In the genomic region with DNA sequence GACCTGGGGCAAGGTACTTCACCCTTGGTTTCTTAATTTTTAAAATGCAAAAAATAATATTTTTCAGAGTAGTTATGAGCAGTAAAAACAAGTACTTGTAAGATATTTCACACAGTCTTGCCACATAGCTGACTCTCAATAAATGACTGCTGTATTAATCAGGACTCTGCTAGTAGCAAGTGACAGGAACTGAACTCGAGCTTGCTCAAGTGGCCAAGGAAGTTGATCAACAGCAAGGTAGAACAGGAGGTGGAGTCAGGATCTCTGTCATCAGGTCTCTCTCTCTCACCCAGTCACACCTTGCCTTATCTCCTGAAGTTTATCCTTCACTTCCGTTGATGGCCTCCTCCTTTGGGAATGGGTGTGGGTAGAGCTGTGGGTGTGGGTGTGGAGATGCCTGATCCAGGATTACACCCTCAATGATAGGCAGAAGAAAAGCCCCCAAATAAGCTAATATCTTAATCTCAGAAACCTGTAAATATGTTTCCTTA, we compare ENCODE assay signal across 35 cellular contexts.
"Had no signal": no experiment of that assay in that cellular context is flagged by ENCODE, and none has a peak within 500 bp of the region (broad histone marks: within the 10 kb centered on the region; RNA-seq: fewer than 3 reads in every experiment).

No MANE protein-coding gene starts in this region.

- H3K4me2 ChIP-seq: smooth muscle cell had no signal

- H3K4me3 ChIP-seq: adrenal gland, ascending aorta, esophagus squamous epithelium, heart right ventricle, left ventricle myocardium inferior, lung, pancreas, psoas muscle, sigmoid colon, smooth muscle cell, suprapubic skin, tibial artery, upper lobe of right lung had no signal

- H3K4me1 ChIP-seq: adrenal gland, ascending aorta, esophagus squamous epithelium, heart right ventricle, left ventricle myocardium inferior, pancreas, psoas muscle, sigmoid colon, suprapubic skin, tibial artery, upper lobe of right lung had no signal

- H3K4me3 Mint-ChIP-seq: activated CD4-positive, alpha-beta T cell treated with anti-CD3 and anti-CD28 coated beads for 36 hours; activated naive CD4-positive, alpha-beta T cell treated with anti-CD3 and anti-CD28 coated beads for 36 hours; activated naive CD8-positive, alpha-beta T cell treated with anti-CD3 and anti-CD28 coated beads for 36 hours; activated T-helper 1 cell treated with anti-CD3 and anti-CD28 coated beads, Interleukin-12 subunit alpha, Interleukin-12 subunit beta, Interleukin-2, Interleukin-4 antibody, amounts not matched to agents 30 ng/mL and 10 ng/mL and 1 ng/mL, durations not matched to agents 14 hours and 24 hours and 36 hours; brain; effector memory CD8-positive, alpha-beta T cell; mesothelial cell of epicardium; naive thymus-derived CD4-positive, alpha-beta T cell; stimulated activated memory B cell treated with anti-CD40 and anti-IgM and Interleukin-4, amounts not matched to agents 10 μg/mL and 1 μg/mL and 100 μg/mL, for 72 hours; T-cell; T-helper 2 cell treated with Interferon-gamma antibody and Interleukin-4, amounts not matched to agents 5 μg/mL and 100 μg/mL, for 36 hours had no signal

- H3K9me3 ChIP-seq: adrenal gland, ascending aorta, esophagus squamous epithelium, pancreas, psoas muscle, sigmoid colon, suprapubic skin, upper lobe of right lung had no signal

- ATAC-seq: activated CD4-positive, alpha-beta T cell treated with anti-CD3 and anti-CD28 coated beads for 36 hours; effector memory CD8-positive, alpha-beta T cell; heart right ventricle; naive thymus-derived CD4-positive, alpha-beta T cell; pancreas; psoas muscle; stimulated activated memory B cell treated with anti-CD40 and anti-IgM and Interleukin-4, amounts not matched to agents 10 μg/mL and 1 μg/mL and 100 μg/mL, for 72 hours; T-cell; upper lobe of right lung had no signal

- H3K27me3 ChIP-seq: adrenal gland, ascending aorta, esophagus squamous epithelium, heart right ventricle, pancreas, sigmoid colon, suprapubic skin, tibial artery, upper lobe of right lung had no signal

- DNase-seq: activated CD4-positive, alpha-beta T cell treated with anti-CD3 and anti-CD28 coated beads for 36 hours; activated CD4-positive, CD25-positive, alpha-beta regulatory T cell; activated effector memory CD4-positive, alpha-beta T cell treated with anti-CD3 and anti-CD28 coated beads, Interleukin-2, amount 50 U/mL, for 16 hours; activated naive CD4-positive, alpha-beta T cell treated with anti-CD3 and anti-CD28 coated beads for 36 hours; activated naive CD8-positive, alpha-beta T cell treated with anti-CD3 and anti-CD28 coated beads for 36 hours; activated T-cell treated with anti-CD3 and anti-CD28 coated beads, Interleukin-2, amount 50 U/mL, for 1 hour; adrenal gland; caudate nucleus; cortex of kidney; effector memory CD8-positive, alpha-beta T cell; esophagus squamous epithelium; foreskin melanocyte; heart right ventricle; kidney glomerular epithelial cell; left ventricle myocardium inferior; naive thymus-derived CD4-positive, alpha-beta T cell; nucleus accumbens; pancreas; psoas muscle; sigmoid colon; stimulated activated CD4-positive, alpha-beta T cell treated with anti-CD3 and anti-CD28 coated beads, Interleukin-1b, Interleukin-23, amount 100 ng/mL, for 48 hours; stimulated activated CD4-positive, alpha-beta T cell treated with anti-CD3 and anti-CD28 coated beads, Interleukin-4, amount 100 ng/mL, for 4 hours; stimulated activated CD8-positive, alpha-beta memory T cell treated with anti-CD3 and anti-CD28 coated beads, Interleukin-4, amount 100 ng/mL, for 48 hours; T-cell; tibial artery; upper lobe of right lung had no signal

- H3K36me3 ChIP-seq: adrenal gland, ascending aorta, esophagus squamous epithelium, heart right ventricle, left ventricle myocardium inferior, pancreas, sigmoid colon, suprapubic skin, tibial artery, upper lobe of right lung had no signal

- H3K27ac ChIP-seq: adrenal gland, ascending aorta, esophagus squamous epithelium, heart right ventricle, left ventricle myocardium inferior, pancreas, psoas muscle, sigmoid colon, suprapubic skin, tibial artery, upper lobe of right lung had no signal

- H3K4me1 Mint-ChIP-seq: activated CD4-positive, alpha-beta T cell treated with anti-CD3 and anti-CD28 coated beads for 36 hours; brain; mesothelial cell of epicardium; naive thymus-derived CD4-positive, alpha-beta T cell; T-cell had no signal

- H3K27ac Mint-ChIP-seq: activated CD4-positive, alpha-beta T cell treated with anti-CD3 and anti-CD28 coated beads for 36 hours; activated naive CD4-positive, alpha-beta T cell treated with anti-CD3 and anti-CD28 coated beads for 36 hours; activated naive CD8-positive, alpha-beta T cell treated with anti-CD3 and anti-CD28 coated beads for 36 hours; activated T-helper 1 cell treated with anti-CD3 and anti-CD28 coated beads, Interleukin-12 subunit alpha, Interleukin-12 subunit beta, Interleukin-2, Interleukin-4 antibody, amounts not matched to agents 30 ng/mL and 10 ng/mL and 1 ng/mL, durations not matched to agents 14 hours and 24 hours and 36 hours; brain; effector memory CD8-positive, alpha-beta T cell; mesothelial cell of epicardium; naive thymus-derived CD4-positive, alpha-beta T cell; stimulated activated memory B cell treated with anti-CD40 and anti-IgM and Interleukin-4, amounts not matched to agents 10 μg/mL and 1 μg/mL and 100 μg/mL, for 72 hours; T-cell; T-helper 2 cell treated with Interferon-gamma antibody and Interleukin-4, amounts not matched to agents 5 μg/mL and 100 μg/mL, for 36 hours had no signal

- H3K36me3 Mint-ChIP-seq: brain had no signal
